In the genomic region with DNA sequence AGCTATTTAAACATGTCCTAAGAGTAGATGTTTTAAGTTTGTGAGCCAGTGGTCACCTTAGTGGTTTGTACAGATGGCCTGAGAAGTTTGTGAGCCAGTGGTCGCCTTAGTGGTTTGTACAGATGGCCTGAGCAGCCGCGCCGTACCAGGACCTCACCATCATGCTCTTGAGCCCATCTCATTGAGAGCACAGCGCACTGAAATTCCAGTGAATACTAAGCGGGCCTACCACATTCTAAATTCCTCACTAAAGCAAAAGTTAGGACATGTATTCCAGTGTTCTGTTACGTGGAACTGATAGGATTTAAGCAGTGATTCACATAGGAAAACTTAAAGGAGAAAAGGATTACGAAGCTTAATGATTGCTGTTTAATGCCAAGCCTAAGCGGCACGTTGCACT, we compare ENCODE assay signal across 21 cellular contexts. TPM values are rescaled to one million over a fixed set of nuclear protein-coding genes. Genes with fewer than 3 reads are reported as not detected.
DNase-seq lines count a peak whose midpoint lies in the region; ATAC-seq and TF ChIP-seq lines count a peak whose summit lies in the region.
"Had no signal": no experiment of that assay in that cellular context is flagged by ENCODE, and none has a peak within 500 bp of the region (broad histone marks: within the 10 kb centered on the region; RNA-seq: fewer than 3 reads in every experiment).

No MANE protein-coding gene starts in this region.

- H3K4me3 ChIP-seq in CD4-positive, CD25-positive, alpha-beta regulatory T cell (ENCODE audit: low read depth, low read length): peak overlapping the region; percentile 42
- H3K4me3 ChIP-seq in Loucy (ENCODE audit: low read length, poor library complexity, severe bottlenecking): peak overlapping the region; percentile 55
- no peak overlapping the region for H3K4me3 ChIP-seq in neural progenitor cell
- H3K4me3 ChIP-seq in dorsolateral prefrontal cortex: no peak overlapping the region
- H3K4me3 ChIP-seq: breast epithelium had no signal

- no peaks in the 10 kb centered on the region for H3K9me3 ChIP-seq in CD4-positive, CD25-positive, alpha-beta regulatory T cell (ENCODE audit: control insufficient read depth in 2 of 2, low read length in 2 of 2)
- no peaks in the 10 kb centered on the region for H3K9me3 ChIP-seq in Loucy (ENCODE audit: insufficient read depth, low read depth, low read length)
- H3K9me3 ChIP-seq in neural progenitor cell (ENCODE audit: low read depth): no peaks in the 10 kb centered on the region
- H3K9me3 ChIP-seq: breast epithelium had no signal

- peaks cover 49 to 79% (median 59%) of the 10 kb centered on the region in 4 donors for H3K4me1 Mint-ChIP-seq in CD4-positive, CD25-positive, alpha-beta regulatory T cell
- H3K4me1 Mint-ChIP-seq in brain (peaks cover 66% of the 10 kb centered on the region), neural progenitor cell (peaks cover 43% of the 10 kb centered on the region)

- H3K27me3 Mint-ChIP-seq in CD4-positive, CD25-positive, alpha-beta regulatory T cell: no peaks in the 10 kb centered on the region
- H3K27me3 Mint-ChIP-seq in brain (no peaks in the 10 kb centered on the region), neural progenitor cell (ENCODE audit: insufficient read depth, low read depth) (peaks cover 3% of the 10 kb centered on the region)
- H3K27me3 Mint-ChIP-seq: activated naive CD8-positive, alpha-beta T cell treated with anti-CD3 and anti-CD28 coated beads, Interleukin-2, amount 10 ng/mL, durations not matched to agents 7 days and 5 days; activated T-cell treated with anti-CD3 and anti-CD28 coated beads, Interleukin-2, amount 50 U/mL, for 24 hours had no signal

- H3K4me1 ChIP-seq in CD4-positive, CD25-positive, alpha-beta regulatory T cell (ENCODE audit: control insufficient read depth, insufficient read depth, low read length, poor library complexity, severe bottlenecking): peaks cover 46% of the 10 kb centered on the region
- H3K4me1 ChIP-seq in Loucy (ENCODE audit: insufficient read depth, low read length, poor library complexity, severe bottlenecking) (peaks cover 54% of the 10 kb centered on the region), neural progenitor cell (peaks cover 20% of the 10 kb centered on the region)

- peak overlapping the region in 2 of 3 donors; percentile 31 to 56 for H3K27ac Mint-ChIP-seq in CD4-positive, CD25-positive, alpha-beta regulatory T cell
- peak overlapping the region in 1 of 5 experiments; percentile 29 for H3K27ac Mint-ChIP-seq in brain
- H3K27ac Mint-ChIP-seq in neural progenitor cell: peak overlapping the region; percentile 25
- H3K27ac Mint-ChIP-seq: activated CD8-positive, alpha-beta T cell treated with anti-CD3 and anti-CD28 coated beads, Interleukin-2, amount 10 ng/mL, durations not matched to agents 7 days and 5 days; activated naive CD8-positive, alpha-beta T cell treated with anti-CD3 and anti-CD28 coated beads, Interleukin-2, amount 10 ng/mL, durations not matched to agents 7 days and 5 days; T-helper 1 cell treated with Interleukin-12 subunit alpha and Interleukin-12 subunit beta and Interleukin-4 antibody, amounts not matched to agents 30 μg/mL and 1 μg/mL, for 36 hours had no signal

- H2AFZ ChIP-seq in Loucy (ENCODE audit: low read length): no peak overlapping the region
- H2AFZ ChIP-seq in neural progenitor cell (replicated peaks): no peak overlapping the region

- peaks cover 3% of the 10 kb centered on the region for H3K36me3 ChIP-seq in CD4-positive, CD25-positive, alpha-beta regulatory T cell (ENCODE audit: control insufficient read depth, insufficient read depth, low read length)
- H3K36me3 ChIP-seq in Loucy (ENCODE audit: insufficient read depth, low read length): peaks cover 5% of the 10 kb centered on the region; the same call in 1 of the 2 replicates
- H3K36me3 ChIP-seq in neural progenitor cell: no peaks in the 10 kb centered on the region
- H3K36me3 ChIP-seq: breast epithelium had no signal

- peak overlapping the region in 3 of 4 donors; percentile 47 to 51 (median 48) for H3K4me3 Mint-ChIP-seq in CD4-positive, CD25-positive, alpha-beta regulatory T cell
- H3K4me3 Mint-ChIP-seq in brain (peak overlapping the region in 4 of 5 experiments; percentile 56 to 83 (median 64)), neural progenitor cell (no peak overlapping the region)
- H3K4me3 Mint-ChIP-seq: activated CD8-positive, alpha-beta T cell treated with anti-CD3 and anti-CD28 coated beads, Interleukin-2, amount 10 ng/mL, durations not matched to agents 7 days and 5 days; activated naive CD8-positive, alpha-beta T cell treated with anti-CD3 and anti-CD28 coated beads, Interleukin-2, amount 10 ng/mL, durations not matched to agents 7 days and 5 days; T-helper 1 cell treated with Interleukin-12 subunit alpha and Interleukin-12 subunit beta and Interleukin-4 antibody, amounts not matched to agents 30 μg/mL and 1 μg/mL, for 36 hours had no signal

- no peak overlapping the region for H3K27ac ChIP-seq in CD4-positive, CD25-positive, alpha-beta regulatory T cell (ENCODE audit: insufficient read depth, low read length, poor library complexity, severe bottlenecking)
- H3K27ac ChIP-seq in neural progenitor cell: no peak overlapping the region
- no peak overlapping the region for H3K27ac ChIP-seq in dorsolateral prefrontal cortex
- H3K27ac ChIP-seq: breast epithelium, VCaP had no signal

- TF ChIP-seq CTCF in Loucy (conservative IDR thresholded peaks at IDR 0.05; ENCODE audit: low read length) (no peak), brain (conservative IDR thresholded peaks at IDR 0.05) (no peak), neural progenitor cell (IDR thresholded peaks at IDR 0.05) (no peak), dorsolateral prefrontal cortex (IDR thresholded peaks at IDR 0.05 in 54 of 56, conservative IDR thresholded peaks at IDR 0.05 in 2 of 56; ENCODE audit: low read depth in 1 of 56, partially characterized antibody in 56 of 56) (no peak)

- no peaks in the 10 kb centered on the region for H3K27me3 ChIP-seq in CD4-positive, CD25-positive, alpha-beta regulatory T cell (ENCODE audit: control insufficient read depth, insufficient read depth, low read length)
- H3K27me3 ChIP-seq in Loucy (ENCODE audit: insufficient read depth, low read length, poor library complexity, severe bottlenecking) (no peaks in the 10 kb centered on the region), neural progenitor cell (no peaks in the 10 kb centered on the region), dorsolateral prefrontal cortex (no peaks in the 10 kb centered on the region)
- H3K27me3 ChIP-seq: breast epithelium had no signal

- no peaks in the 10 kb centered on the region for H3K9me2 ChIP-seq in Loucy (replicated peaks; ENCODE audit: low read depth, low read length)

- peaks cover 74% of the 10 kb centered on the region for H4K20me1 ChIP-seq in Loucy (ENCODE audit: insufficient read depth, low read length, poor library complexity, severe bottlenecking)
- H4K20me1 ChIP-seq in neural progenitor cell (ENCODE audit: low read depth): peaks cover 83% of the 10 kb centered on the region

- intact Hi-C loops in dorsolateral prefrontal cortex (cut with DNase I) (no loop called here), head of caudate nucleus (cut with DNase I) (no loop called here)

- H3K79me2 ChIP-seq in Loucy (ENCODE audit: insufficient read depth, low read length) (peaks cover 93% of the 10 kb centered on the region), neural progenitor cell (ENCODE audit: low read depth) (peaks cover 96% of the 10 kb centered on the region)

- DNase-seq in CD4-positive, CD25-positive, alpha-beta regulatory T cell: no peak
- DNase-seq in neural progenitor cell (ENCODE audit: low spot score) (peak; percentile 30), D341Med (ENCODE audit: low spot score) (no peak), dorsolateral prefrontal cortex (no peak), head of caudate nucleus (no peak)
- DNase-seq: activated CD8-positive, alpha-beta T cell treated with anti-CD3 and anti-CD28 coated beads, Interleukin-2, amount 10 ng/mL, durations not matched to agents 7 days and 5 days; activated naive CD8-positive, alpha-beta T cell treated with anti-CD3 and anti-CD28 coated beads, Interleukin-2, amount 10 ng/mL, durations not matched to agents 7 days and 5 days; activated T-cell treated with anti-CD3 and anti-CD28 coated beads, Interleukin-2, amount 50 U/mL, for 24 hours; foreskin melanocyte; GOT3; Kasumi-1; midbrain; NCI-H1105; NCI-H2081 treated with DMSO at 0.1 percent for 48 hours; OCI-M1; SIG-M5 had no signal

- peaks cover 9% of the 10 kb centered on the region for H3K36me3 Mint-ChIP-seq in CD4-positive, CD25-positive, alpha-beta regulatory T cell
- H3K36me3 Mint-ChIP-seq in brain (peaks cover 5% of the 10 kb centered on the region), neural progenitor cell (peaks cover 8% of the 10 kb centered on the region)

- ATAC-seq in CD4-positive, CD25-positive, alpha-beta regulatory T cell (ENCODE audit: low read depth in 2 of 2): no peak
- ATAC-seq: activated CD8-positive, alpha-beta T cell treated with anti-CD3 and anti-CD28 coated beads, Interleukin-2, amount 10 ng/mL, durations not matched to agents 7 days and 5 days had no signal

- no peaks in the 10 kb centered on the region for H3K9me3 Mint-ChIP-seq in CD4-positive, CD25-positive, alpha-beta regulatory T cell
- peaks cover 0 to 2% (median 0%) of the 10 kb centered on the region in 5 experiments for H3K9me3 Mint-ChIP-seq in brain
- H3K9me3 Mint-ChIP-seq in neural progenitor cell: no peaks in the 10 kb centered on the region
- H3K9me3 Mint-ChIP-seq: activated naive CD8-positive, alpha-beta T cell treated with anti-CD3 and anti-CD28 coated beads, Interleukin-2, amount 10 ng/mL, durations not matched to agents 7 days and 5 days; activated T-cell treated with anti-CD3 and anti-CD28 coated beads, Interleukin-2, amount 50 U/mL, for 24 hours; T-helper 1 cell treated with Interleukin-12 subunit alpha and Interleukin-12 subunit beta and Interleukin-4 antibody, amounts not matched to agents 30 μg/mL and 1 μg/mL, for 36 hours had no signal

- no peaks in the 10 kb centered on the region for H3F3A ChIP-seq in Loucy (ENCODE audit: low read depth)
- peaks cover 9% of the 10 kb centered on the region for H3F3A ChIP-seq in neural progenitor cell (ENCODE audit: low read depth)

- H3K9ac ChIP-seq in Loucy (ENCODE audit: low read depth, low read length, poor library complexity, severe bottlenecking) (peak overlapping the region; percentile 36), neural progenitor cell (no peak overlapping the region)

- H3K4me2 ChIP-seq in Loucy (ENCODE audit: low read depth, low read length, poor library complexity, severe bottlenecking) (peak overlapping the region; percentile 88), neural progenitor cell (no peak overlapping the region)

RNA-seq across cellular contexts. Expression of a gene that starts 3.9 kb away (rescaled TPM):
- 112 TPM for total RNA-seq in CD4-positive, CD25-positive, alpha-beta regulatory T cell
- polyA plus RNA-seq in CD4-positive, CD25-positive, alpha-beta regulatory T cell: 10 to 100 TPM; 64.0 to 95.1 (median 79.0) TPM
- 63.6 TPM for polyA plus RNA-seq in brain (ENCODE audit: insufficient read depth, low read depth, low replicate concordance)
- total RNA-seq in neural progenitor cell (ENCODE audit: low replicate concordance): 117 and 130 TPM in 2 replicates
- 100 to 1,000 TPM in 1 of 120 experiments, 10 to 100 TPM in 119; 58.1 to 104 (median 76.8) TPM for total RNA-seq in dorsolateral prefrontal cortex

RNA-seq across cellular contexts. Expression of a gene that starts 55.4 kb away (rescaled TPM):
- 86.0 TPM for total RNA-seq in CD4-positive, CD25-positive, alpha-beta regulatory T cell
- polyA plus RNA-seq in CD4-positive, CD25-positive, alpha-beta regulatory T cell: 10 to 100 TPM; 28.1 to 43.4 (median 35.1) TPM
- polyA plus RNA-seq in brain (ENCODE audit: insufficient read depth, low read depth, low replicate concordance): 19.2 TPM
- 15.9 and 25.3 TPM in 2 replicates for total RNA-seq in neural progenitor cell (ENCODE audit: low replicate concordance)
- 10 to 100 TPM; 30.4 to 77.3 (median 47.4) TPM for total RNA-seq in dorsolateral prefrontal cortex

Comparison
In these comparisons a context has a peak if more than half of its experiments do, and no peak if none do; other contexts are left out.
1. H3K4me3 ChIP-seq: peak in CD4-positive, CD25-positive, alpha-beta regulatory T cell (single experiment) and Loucy (single experiment); none in neural progenitor cell (single experiment) and dorsolateral prefrontal cortex (0 of 59).